In the genomic region with DNA sequence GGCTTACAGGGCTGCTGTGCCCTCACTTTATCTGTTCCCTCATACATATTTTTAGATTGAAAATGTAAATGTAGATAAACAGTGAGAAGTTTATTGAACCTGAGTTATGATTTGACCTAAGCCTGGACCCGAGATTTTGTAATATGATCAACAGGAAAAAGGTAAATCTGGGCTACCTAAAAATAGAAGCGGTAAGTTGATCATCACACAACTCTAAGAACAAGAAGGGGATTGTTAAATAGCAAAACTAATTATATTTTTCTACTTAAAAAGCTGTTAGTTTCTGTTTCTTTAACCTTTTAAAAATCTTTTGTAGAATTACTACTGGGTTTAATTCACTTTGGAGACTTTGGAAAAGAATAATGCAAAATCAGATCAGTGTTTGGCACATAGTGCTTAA, we compare ENCODE assay signal across 1 cellular context.
TF ChIP-seq lines count a peak whose summit lies in the region.

No MANE protein-coding gene starts in this region.

TF ChIP-seq in GM12878, 131 proteins besides CTCF, POLR2A, EP300 and RAD21:
- TF ChIP-seq MEF2A (IDR thresholded peaks at IDR 0.05; ENCODE audit: insufficient read depth, low read depth, low read length) (peak; percentile 42; the same call in 1 of the 2 replicates), GABPA (IDR thresholded peaks at IDR 0.05; ENCODE audit: low read depth) (no peak), ATF7 (IDR thresholded peaks at IDR 0.05; ENCODE audit: low read depth) (peak; percentile 62), NR2F1 (conservative IDR thresholded peaks at IDR 0.05) (0 out of 2 replicates have a peak, but pooled peaks have one; percentile 37), NR2C1 (IDR thresholded peaks at IDR 0.05) (no peak), MTA2 (IDR thresholded peaks at IDR 0.05; ENCODE audit: low read depth) (peak; percentile 90), RUNX3 (IDR thresholded peaks at IDR 0.05; ENCODE audit: low read length) (0 out of 2 replicates have a peak, but pooled peaks have one; percentile 9), MEF2B (IDR thresholded peaks at IDR 0.05; ENCODE audit: partially characterized antibody, poor library complexity, severe bottlenecking) (peak; percentile 78)
- TF ChIP-seq, protein P1, sequence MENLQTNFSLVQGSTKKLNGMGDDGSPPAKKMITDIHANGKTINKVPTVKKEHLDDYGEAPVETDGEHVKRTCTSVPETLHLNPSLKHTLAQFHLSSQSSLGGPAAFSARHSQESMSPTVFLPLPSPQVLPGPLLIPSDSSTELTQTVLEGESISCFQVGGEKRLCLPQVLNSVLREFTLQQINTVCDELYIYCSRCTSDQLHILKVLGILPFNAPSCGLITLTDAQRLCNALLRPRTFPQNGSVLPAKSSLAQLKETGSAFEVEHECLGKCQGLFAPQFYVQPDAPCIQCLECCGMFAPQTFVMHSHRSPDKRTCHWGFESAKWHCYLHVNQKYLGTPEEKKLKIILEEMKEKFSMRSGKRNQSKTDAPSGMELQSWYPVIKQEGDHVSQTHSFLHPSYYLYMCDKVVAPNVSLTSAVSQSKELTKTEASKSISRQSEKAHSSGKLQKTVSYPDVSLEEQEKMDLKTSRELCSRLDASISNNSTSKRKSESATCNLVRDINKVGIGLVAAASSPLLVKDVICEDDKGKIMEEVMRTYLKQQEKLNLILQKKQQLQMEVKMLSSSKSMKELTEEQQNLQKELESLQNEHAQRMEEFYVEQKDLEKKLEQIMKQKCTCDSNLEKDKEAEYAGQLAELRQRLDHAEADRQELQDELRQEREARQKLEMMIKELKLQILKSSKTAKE (IDR thresholded peaks at IDR 0.05; ENCODE audit: low read depth, poor library complexity, severe bottlenecking): peak; percentile 32
- TF ChIP-seq, protein P2, sequence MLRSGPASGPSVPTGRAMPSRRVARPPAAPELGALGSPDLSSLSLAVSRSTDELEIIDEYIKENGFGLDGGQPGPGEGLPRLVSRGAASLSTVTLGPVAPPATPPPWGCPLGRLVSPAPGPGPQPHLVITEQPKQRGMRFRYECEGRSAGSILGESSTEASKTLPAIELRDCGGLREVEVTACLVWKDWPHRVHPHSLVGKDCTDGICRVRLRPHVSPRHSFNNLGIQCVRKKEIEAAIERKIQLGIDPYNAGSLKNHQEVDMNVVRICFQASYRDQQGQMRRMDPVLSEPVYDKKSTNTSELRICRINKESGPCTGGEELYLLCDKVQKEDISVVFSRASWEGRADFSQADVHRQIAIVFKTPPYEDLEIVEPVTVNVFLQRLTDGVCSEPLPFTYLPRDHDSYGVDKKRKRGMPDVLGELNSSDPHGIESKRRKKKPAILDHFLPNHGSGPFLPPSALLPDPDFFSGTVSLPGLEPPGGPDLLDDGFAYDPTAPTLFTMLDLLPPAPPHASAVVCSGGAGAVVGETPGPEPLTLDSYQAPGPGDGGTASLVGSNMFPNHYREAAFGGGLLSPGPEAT (IDR thresholded peaks at IDR 0.05; ENCODE audit: low read depth): peak; percentile 18; the same call in 1 of the 2 replicates
